ENCODE assay signal across 1 cellular context in the genomic region with DNA sequence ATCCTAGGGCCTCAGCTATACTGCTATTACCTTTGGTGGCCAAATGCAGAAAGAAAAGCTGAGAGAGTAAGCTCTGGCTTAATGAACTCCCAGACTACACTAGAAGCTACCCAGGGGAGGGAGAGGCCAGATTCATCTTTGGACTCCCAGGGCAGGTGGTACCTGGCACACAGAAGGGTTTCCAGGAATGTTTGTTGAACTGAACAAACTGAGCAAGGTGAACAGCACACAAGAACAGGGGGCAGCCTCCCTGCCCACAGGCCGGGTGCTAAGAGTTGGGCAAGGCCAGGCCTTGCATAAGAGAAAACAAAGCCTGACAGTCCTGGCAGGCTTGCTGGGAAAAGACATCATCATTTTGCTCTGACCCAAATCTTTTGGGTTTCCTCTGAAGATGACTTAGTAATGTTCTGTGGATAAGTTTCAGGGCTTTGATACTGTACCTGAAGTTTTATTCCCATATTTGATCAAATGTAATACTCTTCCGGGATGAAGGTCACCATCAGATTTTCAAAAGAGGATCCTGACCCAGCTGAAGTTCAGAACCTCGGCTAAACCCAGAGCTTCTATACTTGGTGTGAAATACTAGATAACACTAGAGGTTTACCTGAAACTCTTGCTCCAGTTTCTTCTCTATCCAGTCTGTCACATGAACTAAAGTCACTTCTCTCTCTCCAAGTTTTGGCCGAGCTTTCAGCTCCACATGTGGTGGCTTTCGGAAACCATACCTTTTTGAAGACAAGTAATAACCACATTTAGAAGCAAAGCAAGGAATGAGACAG.
TF ChIP-seq lines count a peak whose summit lies in the region.

No MANE protein-coding gene starts in this region.

TF ChIP-seq in HepG2, 621 proteins besides CTCF, POLR2A, EP300 and RAD21 (continued from another document and continues in another):
- TF ChIP-seq ZNF784 (CRISPR knock-in tag; IDR thresholded peaks at IDR 0.05; ENCODE audit: borderline replicate concordance), result no peak
- no peak for TF ChIP-seq ZNF17 (CRISPR knock-in tag; IDR thresholded peaks at IDR 0.05)
- peak; percentile 94 for TF ChIP-seq PITX1 (CRISPR knock-in tag; IDR thresholded peaks at IDR 0.05)
- peak; percentile 95; the same call in 1 of the 2 replicates for TF ChIP-seq FOXK1 (CRISPR knock-in tag; IDR thresholded peaks at IDR 0.05; ENCODE audit: borderline replicate concordance, low read depth)
- peak; percentile 92 for TF ChIP-seq NFIC (IDR thresholded peaks at IDR 0.05; ENCODE audit: low read length)
- no peak for TF ChIP-seq PTBP1 (IDR thresholded peaks at IDR 0.05; ENCODE audit: low read depth, low read length, poor library complexity, severe bottlenecking)
- TF ChIP-seq, protein P1, sequence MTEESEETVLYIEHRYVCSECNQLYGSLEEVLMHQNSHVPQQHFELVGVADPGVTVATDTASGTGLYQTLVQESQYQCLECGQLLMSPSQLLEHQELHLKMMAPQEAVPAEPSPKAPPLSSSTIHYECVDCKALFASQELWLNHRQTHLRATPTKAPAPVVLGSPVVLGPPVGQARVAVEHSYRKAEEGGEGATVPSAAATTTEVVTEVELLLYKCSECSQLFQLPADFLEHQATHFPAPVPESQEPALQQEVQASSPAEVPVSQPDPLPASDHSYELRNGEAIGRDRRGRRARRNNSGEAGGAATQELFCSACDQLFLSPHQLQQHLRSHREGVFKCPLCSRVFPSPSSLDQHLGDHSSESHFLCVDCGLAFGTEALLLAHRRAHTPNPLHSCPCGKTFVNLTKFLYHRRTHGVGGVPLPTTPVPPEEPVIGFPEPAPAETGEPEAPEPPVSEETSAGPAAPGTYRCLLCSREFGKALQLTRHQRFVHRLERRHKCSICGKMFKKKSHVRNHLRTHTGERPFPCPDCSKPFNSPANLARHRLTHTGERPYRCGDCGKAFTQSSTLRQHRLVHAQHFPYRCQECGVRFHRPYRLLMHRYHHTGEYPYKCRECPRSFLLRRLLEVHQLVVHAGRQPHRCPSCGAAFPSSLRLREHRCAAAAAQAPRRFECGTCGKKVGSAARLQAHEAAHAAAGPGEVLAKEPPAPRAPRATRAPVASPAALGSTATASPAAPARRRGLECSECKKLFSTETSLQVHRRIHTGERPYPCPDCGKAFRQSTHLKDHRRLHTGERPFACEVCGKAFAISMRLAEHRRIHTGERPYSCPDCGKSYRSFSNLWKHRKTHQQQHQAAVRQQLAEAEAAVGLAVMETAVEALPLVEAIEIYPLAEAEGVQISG (CRISPR knock-in tag; IDR thresholded peaks at IDR 0.05), result peak; percentile 97
- peak; percentile 58 for TF ChIP-seq ATF7 (IDR thresholded peaks at IDR 0.05)
- TF ChIP-seq ATF7 (CRISPR knock-in tag; IDR thresholded peaks at IDR 0.05), result peak; percentile 96
- TF ChIP-seq BRF2 (CRISPR knock-in tag; IDR thresholded peaks at IDR 0.05), result peak; percentile 94; the same call in 1 of the 2 replicates
- TF ChIP-seq ZNF251 (CRISPR knock-in tag; IDR thresholded peaks at IDR 0.05), result 0 out of 2 replicates have a peak, but pooled peaks have one; percentile 19
- peak; percentile 97 for TF ChIP-seq HNF4G (IDR thresholded peaks at IDR 0.05; ENCODE audit: borderline replicate concordance, low read depth, low read length)
- peak; percentile 97 for TF ChIP-seq HNF4G (CRISPR knock-in tag; IDR thresholded peaks at IDR 0.05; ENCODE audit: borderline replicate concordance, low read depth)
- peak; percentile 91 for TF ChIP-seq FOSL2 (CRISPR knock-in tag; IDR thresholded peaks at IDR 0.05)
- peak; percentile 96 for TF ChIP-seq RFXAP (CRISPR knock-in tag; IDR thresholded peaks at IDR 0.05; ENCODE audit: borderline replicate concordance)
- TF ChIP-seq GATAD1 (CRISPR knock-in tag; IDR thresholded peaks at IDR 0.05), result peak; percentile 82
- no peak for TF ChIP-seq ZBTB37 (CRISPR knock-in tag; IDR thresholded peaks at IDR 0.05)
- TF ChIP-seq TP53 (CRISPR knock-in tag; conservative IDR thresholded peaks at IDR 0.05), result peak; percentile 92; the same call in 1 of the 2 replicates
- peak; percentile 98 for TF ChIP-seq REPIN1 (CRISPR knock-in tag; IDR thresholded peaks at IDR 0.05; ENCODE audit: borderline replicate concordance, low read depth)
- TF ChIP-seq, protein P2, sequence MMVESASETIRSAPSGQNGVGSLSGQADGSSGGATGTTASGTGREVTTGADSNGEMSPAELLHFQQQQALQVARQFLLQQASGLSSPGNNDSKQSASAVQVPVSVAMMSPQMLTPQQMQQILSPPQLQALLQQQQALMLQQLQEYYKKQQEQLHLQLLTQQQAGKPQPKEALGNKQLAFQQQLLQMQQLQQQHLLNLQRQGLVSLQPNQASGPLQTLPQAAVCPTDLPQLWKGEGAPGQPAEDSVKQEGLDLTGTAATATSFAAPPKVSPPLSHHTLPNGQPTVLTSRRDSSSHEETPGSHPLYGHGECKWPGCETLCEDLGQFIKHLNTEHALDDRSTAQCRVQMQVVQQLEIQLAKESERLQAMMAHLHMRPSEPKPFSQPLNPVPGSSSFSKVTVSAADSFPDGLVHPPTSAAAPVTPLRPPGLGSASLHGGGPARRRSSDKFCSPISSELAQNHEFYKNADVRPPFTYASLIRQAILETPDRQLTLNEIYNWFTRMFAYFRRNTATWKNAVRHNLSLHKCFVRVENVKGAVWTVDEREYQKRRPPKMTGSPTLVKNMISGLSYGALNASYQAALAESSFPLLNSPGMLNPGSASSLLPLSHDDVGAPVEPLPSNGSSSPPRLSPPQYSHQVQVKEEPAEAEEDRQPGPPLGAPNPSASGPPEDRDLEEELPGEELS (CRISPR knock-in tag; IDR thresholded peaks at IDR 0.05), result peak; percentile 98
- TF ChIP-seq ZFX (CRISPR knock-in tag; IDR thresholded peaks at IDR 0.05; ENCODE audit: low read depth), result peak; percentile 92
- TF ChIP-seq SKI (IDR thresholded peaks at IDR 0.05; ENCODE audit: partially characterized antibody), result peak; percentile 94
- peak; percentile 67; the same call in 1 of the 2 replicates for TF ChIP-seq ZNF7 (CRISPR knock-in tag; IDR thresholded peaks at IDR 0.05)
- no peak for TF ChIP-seq EHMT2 (IDR thresholded peaks at IDR 0.05; ENCODE audit: borderline replicate concordance, low read depth, low read length)
- peak; percentile 71; the same call in 1 of the 2 replicates for TF ChIP-seq JUND (CRISPR knock-in tag; IDR thresholded peaks at IDR 0.05)
- no peak for TF ChIP-seq CENPX (CRISPR knock-in tag; IDR thresholded peaks at IDR 0.05)
- no peak for TF ChIP-seq FOXA1 (IDR thresholded peaks at IDR 0.05)
- peak; percentile 95 for TF ChIP-seq FOXA1 (CRISPR knock-in tag; IDR thresholded peaks at IDR 0.05)
- TF ChIP-seq ZEB1 (IDR thresholded peaks at IDR 0.05; ENCODE audit: insufficient replicate concordance, low read depth), result peak; percentile 99
- peak; percentile 99 for TF ChIP-seq IKZF5 (CRISPR knock-in tag; IDR thresholded peaks at IDR 0.05)
- TF ChIP-seq ZSCAN5A (CRISPR knock-in tag; IDR thresholded peaks at IDR 0.05; ENCODE audit: borderline replicate concordance), result peak; percentile 88; the same call in 1 of the 2 replicates
- peak; percentile 94; the same call in 1 of the 2 replicates for TF ChIP-seq KLF12 (CRISPR knock-in tag; IDR thresholded peaks at IDR 0.05; ENCODE audit: borderline replicate concordance)
- no peak for TF ChIP-seq NFRKB (IDR thresholded peaks at IDR 0.05)
- peak; percentile 83; the same call in 1 of the 2 replicates for TF ChIP-seq ZNF281 (CRISPR knock-in tag; IDR thresholded peaks at IDR 0.05; ENCODE audit: borderline replicate concordance)
- TF ChIP-seq, protein P3, sequence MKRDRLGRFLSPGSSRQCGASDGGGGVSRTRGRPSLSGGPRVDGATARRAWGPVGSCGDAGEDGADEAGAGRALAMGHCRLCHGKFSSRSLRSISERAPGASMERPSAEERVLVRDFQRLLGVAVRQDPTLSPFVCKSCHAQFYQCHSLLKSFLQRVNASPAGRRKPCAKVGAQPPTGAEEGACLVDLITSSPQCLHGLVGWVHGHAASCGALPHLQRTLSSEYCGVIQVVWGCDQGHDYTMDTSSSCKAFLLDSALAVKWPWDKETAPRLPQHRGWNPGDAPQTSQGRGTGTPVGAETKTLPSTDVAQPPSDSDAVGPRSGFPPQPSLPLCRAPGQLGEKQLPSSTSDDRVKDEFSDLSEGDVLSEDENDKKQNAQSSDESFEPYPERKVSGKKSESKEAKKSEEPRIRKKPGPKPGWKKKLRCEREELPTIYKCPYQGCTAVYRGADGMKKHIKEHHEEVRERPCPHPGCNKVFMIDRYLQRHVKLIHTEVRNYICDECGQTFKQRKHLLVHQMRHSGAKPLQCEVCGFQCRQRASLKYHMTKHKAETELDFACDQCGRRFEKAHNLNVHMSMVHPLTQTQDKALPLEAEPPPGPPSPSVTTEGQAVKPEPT (CRISPR knock-in tag; IDR thresholded peaks at IDR 0.05; ENCODE audit: low read depth), result peak; percentile 90; the same call in 1 of the 2 replicates
- TF ChIP-seq ZNF639 (CRISPR knock-in tag; conservative IDR thresholded peaks at IDR 0.05), result peak; percentile 69; the same call in 1 of the 2 replicates
- TF ChIP-seq, protein P4, sequence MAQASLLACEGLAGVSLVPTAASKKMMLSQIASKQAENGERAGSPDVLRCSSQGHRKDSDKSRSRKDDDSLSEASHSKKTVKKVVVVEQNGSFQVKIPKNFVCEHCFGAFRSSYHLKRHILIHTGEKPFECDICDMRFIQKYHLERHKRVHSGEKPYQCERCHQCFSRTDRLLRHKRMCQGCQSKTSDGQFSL (CRISPR knock-in tag; IDR thresholded peaks at IDR 0.05), result peak; percentile 80
- peak; percentile 99 for TF ChIP-seq IRF2 (CRISPR knock-in tag; IDR thresholded peaks at IDR 0.05)
- no peak for TF ChIP-seq ZNF296 (CRISPR knock-in tag; conservative IDR thresholded peaks at IDR 0.05)
